In genomic region chr14:94080606-94081385, GRCh38 we compare ENCODE assay signal across 8 cellular contexts. TPM values are rescaled to one million over a fixed set of nuclear protein-coding genes. Genes with fewer than 3 reads are reported as not detected.
A peak's percentile ranks its signal among the peaks of the same experiment; 100 is the strongest.
DNase-seq lines count a peak whose midpoint lies in the region; ATAC-seq and TF ChIP-seq lines count a peak whose summit lies in the region.

Gene DDX24, minus strand, starts transcription at chr14:94081202. Its CDS starts 1,460 bp downstream, at chr14:94079742.
Gene IFI27L1, plus strand, starts transcription at chr14:94081310. Its CDS starts 15,628 bp downstream, at chr14:94096938.

- CTCF ChIA-PET in naive thymus-derived CD4-positive, alpha-beta T cell (lab: Charles Lee) = interaction anchor here (0.7 to 2.4 kb wide), 5 partner anchors 45 to 103 kb away, joined by 3 to 10 read pairs (median 3); no protein-coding TSS in a partner anchor

- H3K4me3 Mint-ChIP-seq in naive thymus-derived CD4-positive, alpha-beta T cell = peak within 1 kb of the TSS; percentile 90 to 100 (median 99)
- peak within 1 kb of the TSS; percentile 95 to 97 for H3K4me3 Mint-ChIP-seq in stimulated activated naive B cell treated with anti-CD40 and anti-IgM and Interleukin-4, amounts not matched to agents 10 μg/mL and 1 μg/mL and 100 μg/mL, for 72 hours

- H3K27ac ChIP-seq in DND-41 (ENCODE audit: low read length) (peak within 1 kb of the TSS; percentile 88), GM23248 (peak within 1 kb of the TSS; percentile 86)
- peak within 1 kb of the TSS; percentile 98 for H3K27ac ChIP-seq in naive thymus-derived CD4-positive, alpha-beta T cell (ENCODE audit: low read depth, low read length)

- H3K9me3 Mint-ChIP-seq in naive thymus-derived CD4-positive, alpha-beta T cell = peaks cover 0 to 5% (median 0%) of the 10 kb centered on the region in 11 donors
- H3K9me3 Mint-ChIP-seq in stimulated activated naive B cell treated with anti-CD40 and anti-IgM and Interleukin-4, amounts not matched to agents 10 μg/mL and 1 μg/mL and 100 μg/mL, for 72 hours = no peaks in the 10 kb centered on the region

- no peaks in the 10 kb centered on the region for H3K9me2 ChIP-seq in GM23248 (ENCODE audit: insufficient read depth)

- H3K36me3 ChIP-seq in DND-41 (ENCODE audit: insufficient read depth, low read length) = peaks cover 34% of the 10 kb centered on the region
- peaks cover 20% of the 10 kb centered on the region; the same call in 1 of the 2 replicates for H3K36me3 ChIP-seq in GM23248 (ENCODE audit: low read depth)
- peaks cover 0 to 26% (median 17%) of the 10 kb centered on the region in 3 experiments for H3K36me3 ChIP-seq in naive thymus-derived CD4-positive, alpha-beta T cell (ENCODE audit: control insufficient read depth in 2 of 3, insufficient read depth in 3 of 3, low read length in 3 of 3)

- H3K36me3 Mint-ChIP-seq in naive thymus-derived CD4-positive, alpha-beta T cell = peaks cover 14 to 40% (median 30%) of the 10 kb centered on the region in 5 donors
- H3K36me3 Mint-ChIP-seq in stimulated activated naive B cell treated with anti-CD40 and anti-IgM and Interleukin-4, amounts not matched to agents 10 μg/mL and 1 μg/mL and 100 μg/mL, for 72 hours = peaks cover 25 to 37% of the 10 kb centered on the region in 2 donors

- WGBS in GM23248 (ENCODE audit: low coverage in 1 of 2, low lambda C conversion rate in 2 of 2, missing lambda C conversion rate in 2 of 2), 2 experiments = 1% methylated on average over 70 to 79 of the region's 79 CpGs

- no peaks in the 10 kb centered on the region for H3F3A ChIP-seq in GM23248 (ENCODE audit: insufficient read depth)

- no peaks in the 10 kb centered on the region for H3K27me3 ChIP-seq in DND-41 (ENCODE audit: insufficient read depth, low read length, poor library complexity)
- H3K27me3 ChIP-seq in GM23248 (replicated peaks; ENCODE audit: insufficient read depth) = no peaks in the 10 kb centered on the region
- no peaks in the 10 kb centered on the region for H3K27me3 ChIP-seq in naive thymus-derived CD4-positive, alpha-beta T cell (ENCODE audit: control insufficient read depth in 2 of 2, insufficient read depth in 2 of 2, low read length in 2 of 2)

- in situ Hi-C loops in GM23248 (cut with MboI) = no loop called here

- DNase-seq in DND-41 (peak; percentile 96), GM23248 (peak; percentile 99), Kasumi-1 (lab: John Stamatoyannopoulos, UW) (peak; percentile 92 to 94), RPMI7951 (ENCODE audit: low read depth) (peak; percentile 91), fibroblast of gingiva (ENCODE audit: low read depth) (peak; percentile 95)
- peak; percentile 92 to 94 for DNase-seq in activated T-helper 1 cell treated with anti-CD3 and anti-CD28 coated beads, Interleukin-2, amount 50 U/mL, for 16 hours (ENCODE audit: low read depth in 1 of 2, low spot score in 1 of 2)
- peak; percentile 92 to 97 (median 96) for DNase-seq in naive thymus-derived CD4-positive, alpha-beta T cell
- DNase-seq in stimulated activated naive B cell treated with anti-CD40 and anti-IgM and Interleukin-4, amounts not matched to agents 10 μg/mL and 1 μg/mL and 100 μg/mL, for 72 hours = peak; percentile 95

- POLR2A ChIA-PET in naive thymus-derived CD4-positive, alpha-beta T cell (lab: Charles Lee) = interaction anchor here (0.8 to 3.9 kb wide), 19 partner anchors 9 to 967 kb away, joined by 3 to 29 read pairs (median 5); partner anchors contain the start of genes IFI27L2, LYSET, MOAP1 and PPP4R4

- no peak for TF ChIP-seq CTCF in DND-41 (IDR thresholded peaks at IDR 0.05; ENCODE audit: borderline replicate concordance, extremely low read depth, low read length, poor library complexity, severe bottlenecking)

- H3K79me2 ChIP-seq in DND-41 (ENCODE audit: insufficient read depth, low read length) (peaks cover 68% of the 10 kb centered on the region), GM23248 (ENCODE audit: insufficient read depth) (peaks cover 77% of the 10 kb centered on the region)

- intact Hi-C loops in naive thymus-derived CD4-positive, alpha-beta T cell (cut with micrococcal nuclease) = loop anchor here (1.0 to 10.0 kb wide), 17 partner anchors 7 to 1454 kb away; partner anchors contain the start of genes IFI27L2 (in 2 of the 2), OTUB2 (in 2 of the 2), ASB2 (in 1 of the 2) and BTBD7 (in 1 of the 2)

- ATAC-seq in DND-41 (ENCODE audit: insufficient read depth, low read depth) = peak; percentile 94
- peak; percentile 99 for ATAC-seq in naive thymus-derived CD4-positive, alpha-beta T cell
- ATAC-seq in stimulated activated naive B cell treated with anti-CD40 and anti-IgM and Interleukin-4, amounts not matched to agents 10 μg/mL and 1 μg/mL and 100 μg/mL, for 72 hours (replicated peaks) = peak; percentile 97 to 98

- H3K27me3 Mint-ChIP-seq in naive thymus-derived CD4-positive, alpha-beta T cell = no peaks in the 10 kb centered on the region
- H3K27me3 Mint-ChIP-seq in stimulated activated naive B cell treated with anti-CD40 and anti-IgM and Interleukin-4, amounts not matched to agents 10 μg/mL and 1 μg/mL and 100 μg/mL, for 72 hours = no peaks in the 10 kb centered on the region

- H3K4me1 Mint-ChIP-seq in naive thymus-derived CD4-positive, alpha-beta T cell = peaks cover 28 to 58% (median 52%) of the 10 kb centered on the region in 7 donors
- H3K4me1 Mint-ChIP-seq in stimulated activated naive B cell treated with anti-CD40 and anti-IgM and Interleukin-4, amounts not matched to agents 10 μg/mL and 1 μg/mL and 100 μg/mL, for 72 hours = peaks cover 25 to 39% of the 10 kb centered on the region in 2 donors

- H3K4me2 ChIP-seq in DND-41 (ENCODE audit: insufficient read depth, low read length) (peak within 1 kb of the TSS; percentile 87), GM23248 (ENCODE audit: unreplicated experiment) (peak within 1 kb of the TSS; percentile 92)

- peak within 1 kb of the TSS; percentile 97 to 100 (median 99) for H3K27ac Mint-ChIP-seq in naive thymus-derived CD4-positive, alpha-beta T cell
- peak within 1 kb of the TSS; percentile 100 for H3K27ac Mint-ChIP-seq in stimulated activated naive B cell treated with anti-CD40 and anti-IgM and Interleukin-4, amounts not matched to agents 10 μg/mL and 1 μg/mL and 100 μg/mL, for 72 hours

- H3K9ac ChIP-seq in DND-41 (ENCODE audit: low read depth, low read length) (peak within 1 kb of the TSS; percentile 90), GM23248 (peak within 1 kb of the TSS; percentile 96)

- H2AFZ ChIP-seq in DND-41 (ENCODE audit: low read depth, low read length) (peak within 1 kb of the TSS; percentile 95), GM23248 (peak within 1 kb of the TSS; percentile 99)

- peaks cover 4% of the 10 kb centered on the region for H3K9me3 ChIP-seq in DND-41 (ENCODE audit: insufficient read depth, low read length, severe bottlenecking)
- no peaks in the 10 kb centered on the region for H3K9me3 ChIP-seq in GM23248 (ENCODE audit: low read depth)
- H3K9me3 ChIP-seq in naive thymus-derived CD4-positive, alpha-beta T cell (ENCODE audit: control insufficient read depth in 2 of 3, low read length in 3 of 3) = no peaks in the 10 kb centered on the region

- H3K4me3 ChIP-seq in DND-41 (ENCODE audit: low read depth in 1 of 2, low read length in 2 of 2) (peak within 1 kb of the TSS; percentile 69 to 71), GM23248 (peak within 1 kb of the TSS; percentile 87)
- peak within 1 kb of the TSS; percentile 74 for H3K4me3 ChIP-seq in naive thymus-derived CD4-positive, alpha-beta T cell (ENCODE audit: low read length)

- peaks cover 35% of the 10 kb centered on the region for H4K20me1 ChIP-seq in DND-41 (ENCODE audit: insufficient read depth, low read length)
- H4K20me1 ChIP-seq in GM23248 (ENCODE audit: insufficient read depth) = peaks cover 15% of the 10 kb centered on the region

- H3K4me1 ChIP-seq in DND-41 (ENCODE audit: insufficient read depth, low read length) = peaks cover 57% of the 10 kb centered on the region
- peaks cover 35% of the 10 kb centered on the region for H3K4me1 ChIP-seq in GM23248 (ENCODE audit: insufficient read depth)
- H3K4me1 ChIP-seq in naive thymus-derived CD4-positive, alpha-beta T cell (ENCODE audit: control insufficient read depth in 2 of 2, insufficient read depth in 2 of 2, low read length in 2 of 2) = peaks cover 32 to 37% of the 10 kb centered on the region in 2 donors

RNA-seq across cellular contexts. Expression of gene DDX24, which starts in this region (rescaled TPM):
- 123 and 125 TPM in 2 replicates for total RNA-seq in GM23248 (2014; rRNA removed; shearing (Covaris generic))
- 143 and 149 TPM in 2 replicates for polyA plus RNA-seq in GM23248 (2016; fragmentation: Nextera tagmentation; extraction: Ambion mirVana)
- total RNA-seq in RPMI7951 (2014; rRNA removed; shearing (Covaris generic)) = 115 and 151 TPM in 2 replicates
- 100 to 1,000 TPM; 214 to 438 (median 333) TPM for total RNA-seq in naive thymus-derived CD4-positive, alpha-beta T cell
- 100 to 1,000 TPM; 190 to 306 TPM for polyA plus RNA-seq in naive thymus-derived CD4-positive, alpha-beta T cell

RNA-seq across cellular contexts. Expression of gene IFI27L1, which starts in this region (rescaled TPM):
- total RNA-seq in GM23248 (2014; rRNA removed; shearing (Covaris generic)) = 13.5 and 14.2 TPM in 2 replicates
- polyA plus RNA-seq in GM23248 (2016; fragmentation: Nextera tagmentation; extraction: Ambion mirVana) = 31.8 and 32.6 TPM in 2 replicates
- total RNA-seq in RPMI7951 (2014; rRNA removed; shearing (Covaris generic)) = 8.9 and 20.8 TPM in 2 replicates
- total RNA-seq in naive thymus-derived CD4-positive, alpha-beta T cell = 10 to 100 TPM in 2 of 5 experiments, 1 to 10 TPM in 3; 6.3 to 31.8 (median 8.2) TPM
- 1 to 10 TPM; 7.6 to 8.5 TPM for polyA plus RNA-seq in naive thymus-derived CD4-positive, alpha-beta T cell

Comparison
In these comparisons a context has a peak if more than half of its experiments do, and no peak if none do; other contexts are left out.
1. Peak in every context shown above with its lines: DNase-seq, ATAC-seq, H3K4me3 ChIP-seq and H3K27ac ChIP-seq.